ENCODE assay signal across 10 cellular contexts in genomic region chr10:102631525-102632393, GRCh38. TPM values are rescaled to one million over a fixed set of nuclear protein-coding genes. Genes with fewer than 3 reads are reported as not detected.
A peak's percentile ranks its signal among the peaks of the same experiment; 100 is the strongest.
DNase-seq lines count a peak whose midpoint lies in the region; ATAC-seq and TF ChIP-seq lines count a peak whose summit lies in the region.
"Had no signal": no experiment of that assay in that cellular context is flagged by ENCODE, and none has a peak within 500 bp of the region (broad histone marks: within the 10 kb centered on the region; RNA-seq: fewer than 3 reads in every experiment).

No MANE protein-coding gene starts in this region.

- no peaks in the 10 kb centered on the region for H3K27me3 Mint-ChIP-seq in activated CD4-positive, alpha-beta T cell treated with anti-CD3 and anti-CD28 coated beads, Interleukin-2, amount 10 ng/mL, durations not matched to agents 24 days and 14 days
- no peaks in the 10 kb centered on the region for H3K27me3 Mint-ChIP-seq in activated T-helper 17 cell treated with anti-CD3 and anti-CD28 coated beads, Interleukin-2, amount 50 U/mL, for 72 hours
- H3K27me3 Mint-ChIP-seq in stimulated activated memory B cell treated with anti-CD40 and anti-IgM and Interleukin-4, amounts not matched to agents 10 μg/mL and 1 μg/mL and 100 μg/mL, for 72 hours: no peaks in the 10 kb centered on the region
- H3K27me3 Mint-ChIP-seq in immature natural killer cell (ENCODE audit: low read depth in 3 of 3): peaks cover 0 to 5% (median 1%) of the 10 kb centered on the region in 3 donors

- ATAC-seq in activated T-helper 17 cell treated with anti-CD3 and anti-CD28 coated beads, Interleukin-2, amount 50 U/mL, for 72 hours (replicated peaks): no peak
- ATAC-seq in left lung (no peak), HG03565 (IDR thresholded peaks at IDR 0.05; ENCODE audit: unreplicated experiment) (no peak), GM21447 (IDR thresholded peaks at IDR 0.05; ENCODE audit: unreplicated experiment) (no peak)
- ATAC-seq in stimulated activated memory B cell treated with anti-CD40 and anti-IgM and Interleukin-4, amounts not matched to agents 10 μg/mL and 1 μg/mL and 100 μg/mL, for 72 hours: no peak
- ATAC-seq: Panc1 had no signal

- no peaks in the 10 kb centered on the region for H3K27me3 ChIP-seq in left lung

- no peaks in the 10 kb centered on the region for H3K36me3 Mint-ChIP-seq in activated CD4-positive, alpha-beta T cell treated with anti-CD3 and anti-CD28 coated beads, Interleukin-2, amount 10 ng/mL, durations not matched to agents 24 days and 14 days (ENCODE audit: low read depth)
- no peaks in the 10 kb centered on the region for H3K36me3 Mint-ChIP-seq in activated T-helper 17 cell treated with anti-CD3 and anti-CD28 coated beads, Interleukin-2, amount 50 U/mL, for 72 hours (ENCODE audit: low read depth)
- peaks cover 25% of the 10 kb centered on the region for H3K36me3 Mint-ChIP-seq in stimulated activated memory B cell treated with anti-CD40 and anti-IgM and Interleukin-4, amounts not matched to agents 10 μg/mL and 1 μg/mL and 100 μg/mL, for 72 hours
- peaks cover 4 to 14% (median 5%) of the 10 kb centered on the region in 3 donors for H3K36me3 Mint-ChIP-seq in immature natural killer cell

- peaks cover 52 to 85% of the 10 kb centered on the region in 2 donors for H3K4me1 ChIP-seq in left lung

- no peak overlapping the region for H3K4me3 ChIP-seq in left lung

- no peaks in the 10 kb centered on the region for H3K9me3 ChIP-seq in left lung

- peak overlapping the region; percentile 87 for H3K27ac Mint-ChIP-seq in activated CD4-positive, alpha-beta T cell treated with anti-CD3 and anti-CD28 coated beads, Interleukin-2, amount 10 ng/mL, durations not matched to agents 24 days and 14 days
- peak overlapping the region; percentile 93 for H3K27ac Mint-ChIP-seq in activated T-helper 17 cell treated with anti-CD3 and anti-CD28 coated beads, Interleukin-2, amount 50 U/mL, for 72 hours
- H3K27ac Mint-ChIP-seq in stimulated activated memory B cell treated with anti-CD40 and anti-IgM and Interleukin-4, amounts not matched to agents 10 μg/mL and 1 μg/mL and 100 μg/mL, for 72 hours: peak overlapping the region; percentile 11
- no peak overlapping the region for H3K27ac Mint-ChIP-seq in immature natural killer cell

- DNase-seq in activated CD4-positive, alpha-beta T cell treated with anti-CD3 and anti-CD28 coated beads, Interleukin-2, amount 10 ng/mL, durations not matched to agents 24 days and 14 days: no peak
- no peak for DNase-seq in activated CD4-positive, alpha-beta T cell treated with anti-CD3 and anti-CD28 coated beads for 48 hours
- DNase-seq in left lung: peak in 1 of 2 donors; percentile 43
- no peak for DNase-seq in immature natural killer cell
- DNase-seq: stimulated activated CD4-positive, alpha-beta T cell treated with anti-CD3 and anti-CD28 coated beads, Interleukin-4, amount 100 ng/mL, for 24 hours had no signal

- no peak for TF ChIP-seq CTCF in left lung (IDR thresholded peaks at IDR 0.05)

- H3K36me3 ChIP-seq in left lung: peaks cover 0 to 12% of the 10 kb centered on the region in 2 donors

- intact Hi-C loops in activated CD4-positive, alpha-beta T cell treated with anti-CD3 and anti-CD28 coated beads, Interleukin-2, amount 10 ng/mL, durations not matched to agents 24 days and 14 days (cut with micrococcal nuclease): no loop called here
- intact Hi-C loops in left lung (cut with DNase I): no loop called here

- no peaks in the 10 kb centered on the region for H3K9me3 Mint-ChIP-seq in activated CD4-positive, alpha-beta T cell treated with anti-CD3 and anti-CD28 coated beads, Interleukin-2, amount 10 ng/mL, durations not matched to agents 24 days and 14 days
- no peaks in the 10 kb centered on the region for H3K9me3 Mint-ChIP-seq in activated T-helper 17 cell treated with anti-CD3 and anti-CD28 coated beads, Interleukin-2, amount 50 U/mL, for 72 hours
- no peaks in the 10 kb centered on the region for H3K9me3 Mint-ChIP-seq in stimulated activated memory B cell treated with anti-CD40 and anti-IgM and Interleukin-4, amounts not matched to agents 10 μg/mL and 1 μg/mL and 100 μg/mL, for 72 hours
- H3K9me3 Mint-ChIP-seq in immature natural killer cell: no peaks in the 10 kb centered on the region

- no peak overlapping the region for H3K4me3 Mint-ChIP-seq in activated CD4-positive, alpha-beta T cell treated with anti-CD3 and anti-CD28 coated beads, Interleukin-2, amount 10 ng/mL, durations not matched to agents 24 days and 14 days
- peak overlapping the region; percentile 57 for H3K4me3 Mint-ChIP-seq in activated T-helper 17 cell treated with anti-CD3 and anti-CD28 coated beads, Interleukin-2, amount 50 U/mL, for 72 hours
- H3K4me3 Mint-ChIP-seq in stimulated activated memory B cell treated with anti-CD40 and anti-IgM and Interleukin-4, amounts not matched to agents 10 μg/mL and 1 μg/mL and 100 μg/mL, for 72 hours: no peak overlapping the region
- H3K4me3 Mint-ChIP-seq in immature natural killer cell: no peak overlapping the region

- H3K27ac ChIP-seq in left lung: peak overlapping the region; percentile 79 to 92

- peaks cover 39% of the 10 kb centered on the region for H3K4me1 Mint-ChIP-seq in activated CD4-positive, alpha-beta T cell treated with anti-CD3 and anti-CD28 coated beads, Interleukin-2, amount 10 ng/mL, durations not matched to agents 24 days and 14 days
- H3K4me1 Mint-ChIP-seq in activated T-helper 17 cell treated with anti-CD3 and anti-CD28 coated beads, Interleukin-2, amount 50 U/mL, for 72 hours: peaks cover 28% of the 10 kb centered on the region
- peaks cover 32% of the 10 kb centered on the region for H3K4me1 Mint-ChIP-seq in stimulated activated memory B cell treated with anti-CD40 and anti-IgM and Interleukin-4, amounts not matched to agents 10 μg/mL and 1 μg/mL and 100 μg/mL, for 72 hours
- peaks cover 6 to 9% of the 10 kb centered on the region in 2 donors for H3K4me1 Mint-ChIP-seq in immature natural killer cell

RNA-seq across cellular contexts. Expression of gene TRIM8, which starts 12.5 kb away (rescaled TPM):
- total RNA-seq in activated CD4-positive, alpha-beta T cell treated with anti-CD3 and anti-CD28 coated beads, Interleukin-2, amount 10 ng/mL, durations not matched to agents 24 days and 14 days: 85.5 and 85.7 TPM in 2 replicates
- 10 to 100 TPM; 60.0 to 73.9 TPM for total RNA-seq in activated T-helper 17 cell treated with anti-CD3 and anti-CD28 coated beads, Interleukin-2, amount 50 U/mL, for 72 hours
- total RNA-seq in left lung: 100 to 1,000 TPM; 123 to 180 TPM
- polyA plus RNA-seq in immature natural killer cell: 10 to 100 TPM; 30.5 to 78.8 (median 39.2) TPM

Comparison
In these comparisons a context has a peak if more than half of its experiments do, and no peak if none do; other contexts are left out.
1. H3K27ac Mint-ChIP-seq: peak in activated CD4-positive, alpha-beta T cell treated with anti-CD3 and anti-CD28 coated beads, Interleukin-2, amount 10 ng/mL, durations not matched to agents 24 days and 14 days (single experiment), activated T-helper 17 cell treated with anti-CD3 and anti-CD28 coated beads, Interleukin-2, amount 50 U/mL, for 72 hours (single experiment) and stimulated activated memory B cell treated with anti-CD40 and anti-IgM and Interleukin-4, amounts not matched to agents 10 μg/mL and 1 μg/mL and 100 μg/mL, for 72 hours (single experiment); none in immature natural killer cell (0 of 6).